In the genomic region with DNA sequence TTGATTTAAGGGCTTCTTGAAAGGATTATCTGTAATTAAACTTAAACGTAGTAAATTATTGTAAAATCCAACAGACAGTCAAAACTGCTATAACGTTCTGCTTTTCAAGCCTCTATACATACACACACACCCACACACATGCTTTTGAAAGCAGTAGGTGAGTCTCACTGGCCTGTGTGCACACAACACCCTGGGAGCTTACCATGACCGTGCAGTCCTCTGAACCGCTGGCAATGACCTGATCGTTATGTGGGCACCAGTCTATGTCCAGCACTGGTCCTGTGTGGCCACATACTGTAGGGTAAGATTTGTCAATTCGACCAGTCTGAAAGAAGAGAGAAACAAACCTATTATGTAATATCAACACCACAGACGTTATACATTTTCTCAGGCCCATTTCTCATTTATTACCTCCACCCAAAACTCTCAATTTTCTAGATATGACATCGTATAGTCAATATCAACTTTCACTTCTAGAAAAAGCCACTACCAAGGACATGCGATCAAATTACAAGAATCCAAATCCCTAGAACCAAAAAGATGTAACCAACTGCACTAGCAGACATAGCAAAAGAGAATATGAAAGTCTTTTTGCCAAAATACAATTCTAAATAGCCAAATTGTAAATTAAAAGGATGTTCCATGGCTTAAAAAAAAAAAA, we compare ENCODE assay signal across 1 cellular context.
A peak's percentile ranks its signal among the peaks of the same experiment; 100 is the strongest.
TF ChIP-seq lines count a peak whose summit lies in the region.

No MANE protein-coding gene starts in this region.

TF ChIP-seq in K562, 482 proteins besides CTCF, POLR2A, EP300 and RAD21:
- no peak for TF ChIP-seq STAG1 (CRISPR knock-in tag; IDR thresholded peaks at IDR 0.05; ENCODE audit: borderline replicate concordance)
- TF ChIP-seq ZFPM2 (CRISPR knock-in tag; IDR thresholded peaks at IDR 0.05), result no peak
- no peak for TF ChIP-seq MEF2D (tag; conservative IDR thresholded peaks at IDR 0.05; ENCODE audit: low read depth)
- 0 out of 2 replicates have a peak, but pooled peaks have one; percentile 13 for TF ChIP-seq EGR1 (conservative IDR thresholded peaks at IDR 0.05)
